ENCODE assay signal across 8 cellular contexts in genomic region chr6:116370717-116371383, GRCh38. TPM values are rescaled to one million over a fixed set of nuclear protein-coding genes. Genes with fewer than 3 reads are reported as not detected.
DNase-seq lines count a peak whose midpoint lies in the region; ATAC-seq and TF ChIP-seq lines count a peak whose summit lies in the region.

DSE (plus strand) TSS chr6:116370947; CDS start chr6:116399251, 28,304 bp downstream.

- intact Hi-C loops in Right ventricle myocardium superior (cut with DNase I), result no loop called here

- peak within 1 kb of the TSS; percentile 6 for H3K9ac ChIP-seq in parathyroid adenoma

- H3K27me3 Mint-ChIP-seq in activated naive CD8-positive, alpha-beta T cell treated with anti-CD3 and anti-CD28 coated beads, Interleukin-2, amount 10 ng/mL, durations not matched to agents 7 days and 5 days, result peaks cover 40% of the 10 kb centered on the region

- H3K9me3 Mint-ChIP-seq in activated naive CD8-positive, alpha-beta T cell treated with anti-CD3 and anti-CD28 coated beads, Interleukin-2, amount 10 ng/mL, durations not matched to agents 7 days and 5 days, result no peaks in the 10 kb centered on the region

- WGBS in tibial nerve, 2 donors, result 0% methylated on average over 33 to 47 of the region's 86 CpGs

- no peak within 1 kb of the TSS for H3K27ac Mint-ChIP-seq in activated naive CD8-positive, alpha-beta T cell treated with anti-CD3 and anti-CD28 coated beads, Interleukin-2, amount 10 ng/mL, durations not matched to agents 7 days and 5 days

- peaks cover 13% of the 10 kb centered on the region for H3K79me2 ChIP-seq in parathyroid adenoma

- POLR2A ChIA-PET in RWPE1 (lab: Yijun Ruan, JAX; ENCODE audit: low non-redundant PET), result interaction anchor here (1.4 kb wide), 1 partner anchor 9 kb away, joined by 3 read pairs; no protein-coding TSS in a partner anchor
- POLR2A ChIA-PET in activated naive CD8-positive, alpha-beta T cell treated with anti-CD3 and anti-CD28 coated beads, Interleukin-2, amount 10 ng/mL, durations not matched to agents 7 days and 5 days (lab: Charles Lee), result interaction anchor here (1.1 to 1.4 kb wide), 2 partner anchors 72 to 91 kb away, joined by 3 to 5 read pairs; partner anchors contain the start of gene TSPYL1

- no peaks in the 10 kb centered on the region for H3K36me3 ChIP-seq in parathyroid adenoma (ENCODE audit: control insufficient read depth, insufficient read depth, low read length)
- no peaks in the 10 kb centered on the region for H3K36me3 ChIP-seq in tibial nerve

- H3K4me1 Mint-ChIP-seq in activated naive CD8-positive, alpha-beta T cell treated with anti-CD3 and anti-CD28 coated beads, Interleukin-2, amount 10 ng/mL, durations not matched to agents 7 days and 5 days, result peaks cover 7% of the 10 kb centered on the region

- H3K4me3 ChIP-seq in parathyroid adenoma (ENCODE audit: low read depth, low read length) (peak within 1 kb of the TSS; percentile 67), tibial nerve (peak within 1 kb of the TSS; percentile 73 to 88 (median 82))

- H3K4me2 ChIP-seq in parathyroid adenoma (ENCODE audit: low read length), result peak within 1 kb of the TSS; percentile 90

- peak within 1 kb of the TSS; percentile 88 for H2AFZ ChIP-seq in parathyroid adenoma

- DNase-seq in Ammon's horn (ENCODE audit: low spot score) (peak; percentile 85), RWPE1 (ENCODE audit: low spot score) (peak; percentile 76), Right ventricle myocardium superior (peak; percentile 91), tibial nerve (ENCODE audit: low spot score in 2 of 2) (peak; percentile 79 to 80)
- DNase-seq in activated naive CD8-positive, alpha-beta T cell treated with anti-CD3 and anti-CD28 coated beads, Interleukin-2, amount 10 ng/mL, durations not matched to agents 7 days and 5 days, result peak; percentile 71

- TF ChIP-seq CTCF in RWPE1 (conservative IDR thresholded peaks at IDR 0.05; ENCODE audit: low read depth), result no peak
- no peak for TF ChIP-seq CTCF in parathyroid adenoma (IDR thresholded peaks at IDR 0.05)
- peak in 1 of 5 experiments; percentile 30 for TF ChIP-seq CTCF in tibial nerve (IDR thresholded peaks at IDR 0.05)

- TF ChIP-seq EP300 in tibial nerve (IDR thresholded peaks at IDR 0.05), result peak in 1 of 2 donors; percentile 89

- H3K27ac ChIP-seq in RWPE1 (peak within 1 kb of the TSS; percentile 98), parathyroid adenoma (peak within 1 kb of the TSS; percentile 82), tibial nerve (peak within 1 kb of the TSS; percentile 92 to 96 (median 94))

- ATAC-seq in HG03139 (IDR thresholded peaks at IDR 0.05; ENCODE audit: unreplicated experiment) (peak; percentile 74), Right ventricle myocardium superior (ENCODE audit: poor library complexity) (peak; percentile 96)
- ATAC-seq in activated naive CD8-positive, alpha-beta T cell treated with anti-CD3 and anti-CD28 coated beads, Interleukin-2, amount 10 ng/mL, durations not matched to agents 7 days and 5 days (ENCODE audit: low read depth), result peak; percentile 76

- H3K4me3 Mint-ChIP-seq in activated naive CD8-positive, alpha-beta T cell treated with anti-CD3 and anti-CD28 coated beads, Interleukin-2, amount 10 ng/mL, durations not matched to agents 7 days and 5 days, result peak within 1 kb of the TSS; percentile 77

- no peaks in the 10 kb centered on the region for H3K27me3 ChIP-seq in parathyroid adenoma (ENCODE audit: control insufficient read depth, insufficient read depth, low read length)
- no peaks in the 10 kb centered on the region for H3K27me3 ChIP-seq in tibial nerve

- TF ChIP-seq POLR2A in GM18951 (IDR thresholded peaks at IDR 0.05; ENCODE audit: extremely low read depth, insufficient read depth, insufficient read length) (peak; percentile 91), tibial nerve (IDR thresholded peaks at IDR 0.05) (peak; percentile 85 to 87)

- H3K9me3 ChIP-seq in parathyroid adenoma (ENCODE audit: control insufficient read depth, low read length), result no peaks in the 10 kb centered on the region
- no peaks in the 10 kb centered on the region for H3K9me3 ChIP-seq in tibial nerve

- H3K4me1 ChIP-seq in parathyroid adenoma (peaks cover 5% of the 10 kb centered on the region), tibial nerve (peaks cover 0 to 46% (median 15%) of the 10 kb centered on the region in 4 donors)

- CTCF ChIA-PET in RWPE1 (lab: Yijun Ruan, JAX), result interaction anchor here (0.6 to 1.6 kb wide), 4 partner anchors 36 to 1320 kb away, joined by 3 to 9 read pairs (median 4); no protein-coding TSS in a partner anchor

- H3K36me3 Mint-ChIP-seq in activated naive CD8-positive, alpha-beta T cell treated with anti-CD3 and anti-CD28 coated beads, Interleukin-2, amount 10 ng/mL, durations not matched to agents 7 days and 5 days, result no peaks in the 10 kb centered on the region

- in situ Hi-C loops in GM18951 (cut with MboI; ENCODE audit: low sequenced_read_pairs, unreplicated experiment), result no loop called here

RNA-seq across cellular contexts. Expression of gene DSE, which starts in this region (rescaled TPM):
- total RNA-seq in activated naive CD8-positive, alpha-beta T cell treated with anti-CD3 and anti-CD28 coated beads, Interleukin-2, amount 10 ng/mL, durations not matched to agents 7 days and 5 days, result 1 to 10 TPM; 3.9 to 4.1 TPM
- total RNA-seq in Right ventricle myocardium superior, result 10.2 TPM
- 10 to 100 TPM; 79.5 to 95.5 (median 81.7) TPM for total RNA-seq in tibial nerve

Comparison
In these comparisons a context has a peak if more than half of its experiments do, and no peak if none do; other contexts are left out.
1. Peak in every context shown above with its lines: DNase-seq, ATAC-seq, H3K4me3 ChIP-seq and H3K27ac ChIP-seq.